In genomic region chr13:37540228-37540627, GRCh38 we compare ENCODE assay signal across 22 cellular contexts. TPM values are rescaled to one million over a fixed set of nuclear protein-coding genes. Genes with fewer than 3 reads are reported as not detected.
DNase-seq lines count a peak whose midpoint lies in the region; FAIRE-seq and TF ChIP-seq lines count a peak whose summit lies in the region.
"Had no signal": no experiment of that assay in that cellular context is flagged by ENCODE, and none has a peak within 500 bp of the region (broad histone marks: within the 10 kb centered on the region; RNA-seq: fewer than 3 reads in every experiment).

No MANE protein-coding gene starts in this region.

- H4K8ac ChIP-seq in mesendoderm (ENCODE audit: low read depth, low read length) = peak overlapping the region; percentile 28

- no peak overlapping the region for H3K4ac ChIP-seq in mesendoderm (ENCODE audit: low read depth, low read length)

- H2BK5ac ChIP-seq in mesendoderm (ENCODE audit: low read length) = no peak overlapping the region

- H3K4me1 ChIP-seq in mesendoderm (ENCODE audit: control insufficient read depth, low read depth, low read length) = no peaks in the 10 kb centered on the region
- H3K4me1 ChIP-seq: right lobe of liver had no signal

- H3K79me2 ChIP-seq in mesendoderm (ENCODE audit: control insufficient read depth, insufficient read depth, low read length) = no peaks in the 10 kb centered on the region

- no peak overlapping the region for H3K56ac ChIP-seq in mesendoderm (ENCODE audit: low read length)

- no peaks in the 10 kb centered on the region for H3K9me3 ChIP-seq in MG63
- H3K9me3 ChIP-seq: right lobe of liver had no signal

- no peaks in the 10 kb centered on the region for H3K79me1 ChIP-seq in mesendoderm (ENCODE audit: low read length)

- H4K5ac ChIP-seq in mesendoderm (ENCODE audit: low read length) = no peak overlapping the region

- no peak overlapping the region for H3K18ac ChIP-seq in mesendoderm (ENCODE audit: low read length)

- H3K4me3 ChIP-seq in MG63 (no peak overlapping the region), mesendoderm (ENCODE audit: low read length) (no peak overlapping the region), H7 (ENCODE audit: insufficient read depth, low read depth, low read length) (no peak overlapping the region)
- H3K4me3 ChIP-seq: right lobe of liver had no signal

- POLR2A ChIA-PET in HEK293T (lab: Yijun Ruan, JAX) = no interaction called here

- no peaks in the 10 kb centered on the region for H3K27me3 ChIP-seq in MG63
- no peaks in the 10 kb centered on the region for H3K27me3 ChIP-seq in mesendoderm (ENCODE audit: insufficient read depth, low read length, poor library complexity)
- no peaks in the 10 kb centered on the region for H3K27me3 ChIP-seq in H7 (ENCODE audit: control insufficient read depth, insufficient read depth, low read length)
- H3K27me3 ChIP-seq: right lobe of liver had no signal

- H3K23ac ChIP-seq in mesendoderm (ENCODE audit: low read length) = no peak overlapping the region

- no peak overlapping the region for H2BK15ac ChIP-seq in mesendoderm (replicated peaks; ENCODE audit: low read depth)

- H3K36me3 ChIP-seq in MG63 (no peaks in the 10 kb centered on the region), mesendoderm (ENCODE audit: control insufficient read depth, insufficient read depth, low read length) (no peaks in the 10 kb centered on the region), H7 (replicated peaks; ENCODE audit: control insufficient read depth, insufficient read depth, low read length) (no peaks in the 10 kb centered on the region)
- H3K36me3 ChIP-seq: right lobe of liver had no signal

- H3K4me2 ChIP-seq in mesendoderm (ENCODE audit: low read length) = no peak overlapping the region

- H3K9ac ChIP-seq in mesendoderm (ENCODE audit: low read length) = no peak overlapping the region

- no peak for FAIRE-seq in HTR-8/SVneo (lab: Jason Lieb, UNC)
- FAIRE-seq: H1 had no signal

- H2BK120ac ChIP-seq in mesendoderm (ENCODE audit: low read depth, low read length) = no peak overlapping the region

- CTCF ChIA-PET in HEK293T (lab: Yijun Ruan, JAX) = no interaction called here

- no peak overlapping the region for H3K27ac ChIP-seq in mesendoderm (ENCODE audit: low read depth, low read length)
- H3K27ac ChIP-seq: HL-60, right lobe of liver had no signal

- H2AK5ac ChIP-seq in mesendoderm (ENCODE audit: low read length) = no peak overlapping the region

- WGBS in mesendoderm (ENCODE audit: extremely low coverage, insufficient coverage, low lambda C conversion rate) = no CpG with 5 or more reads among the region's 3 CpGs

- DNase-seq in AG20443 (ENCODE audit: low spot score) = peak; percentile 76
- DNase-seq in MG63 = peak; percentile 30
- DNase-seq in epidermal melanocyte (ENCODE audit: insufficient read length, low spot score) = peak; percentile 64
- no peak for DNase-seq in mesendoderm
- no peak for DNase-seq in activated effector memory CD4-positive, alpha-beta T cell treated with anti-CD3 and anti-CD28 coated beads, Interleukin-2, amount 50 U/mL, for 16 hours
- no peak for DNase-seq in HTR-8/SVneo (ENCODE audit: insufficient read length, low spot score)
- DNase-seq in HEK293T (ENCODE audit: extremely low spot score) = no peak
- DNase-seq in H7 = no peak
- DNase-seq: activated CD4-positive, alpha-beta T cell treated with anti-CD3 and anti-CD28 coated beads for 1 hour; activated gamma-delta T cell; aorta; COR-L47; cortex of kidney; GDM1; KBM-7; NCI-H1092 treated with DMSO at 0.1 percent for 48 hours; right lobe of liver; stimulated activated CD4-positive, alpha-beta T cell treated with anti-CD3 and anti-CD28 coated beads, Interleukin-2, amount 100 ng/mL, for 24 hours had no signal

TF ChIP-seq in HEK293T, 16 proteins besides CTCF, POLR2A, EP300 and RAD21:
- TF ChIP-seq BHLHE40 (IDR thresholded peaks at IDR 0.05; ENCODE audit: borderline replicate concordance) = no peak
- no peak for TF ChIP-seq LEF1 (IDR thresholded peaks at IDR 0.05; ENCODE audit: borderline replicate concordance)
- no peak for TF ChIP-seq SUZ12 (IDR thresholded peaks at IDR 0.05)
- TF ChIP-seq, protein P1, sequence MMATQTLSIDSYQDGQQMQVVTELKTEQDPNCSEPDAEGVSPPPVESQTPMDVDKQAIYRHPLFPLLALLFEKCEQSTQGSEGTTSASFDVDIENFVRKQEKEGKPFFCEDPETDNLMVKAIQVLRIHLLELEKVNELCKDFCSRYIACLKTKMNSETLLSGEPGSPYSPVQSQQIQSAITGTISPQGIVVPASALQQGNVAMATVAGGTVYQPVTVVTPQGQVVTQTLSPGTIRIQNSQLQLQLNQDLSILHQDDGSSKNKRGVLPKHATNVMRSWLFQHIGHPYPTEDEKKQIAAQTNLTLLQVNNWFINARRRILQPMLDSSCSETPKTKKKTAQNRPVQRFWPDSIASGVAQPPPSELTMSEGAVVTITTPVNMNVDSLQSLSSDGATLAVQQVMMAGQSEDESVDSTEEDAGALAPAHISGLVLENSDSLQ (IDR thresholded peaks at IDR 0.05) = no peak
- TF ChIP-seq FOXA1 (IDR thresholded peaks at IDR 0.05) = no peak
- no peak for TF ChIP-seq NFRKB (IDR thresholded peaks at IDR 0.05)
- TF ChIP-seq HDGF (IDR thresholded peaks at IDR 0.05; ENCODE audit: borderline replicate concordance) = no peak
- no peak for TF ChIP-seq SP1 (IDR thresholded peaks at IDR 0.05)
- TF ChIP-seq FOXK2 (IDR thresholded peaks at IDR 0.05) = no peak
- no peak for TF ChIP-seq ELF4 (IDR thresholded peaks at IDR 0.05)
- no peak for TF ChIP-seq TARDBP (IDR thresholded peaks at IDR 0.05)
- no peak for TF ChIP-seq L3MBTL2 (conservative IDR thresholded peaks at IDR 0.05)
- TF ChIP-seq CTBP1 (IDR thresholded peaks at IDR 0.05; ENCODE audit: borderline replicate concordance) = no peak
- TF ChIP-seq ARNT (IDR thresholded peaks at IDR 0.05) = no peak
- TF ChIP-seq FOXM1 (IDR thresholded peaks at IDR 0.05; ENCODE audit: borderline replicate concordance) = no peak

RNA-seq across cellular contexts. Expression of gene POSTN, which starts 58.3 kb away (rescaled TPM):
- total RNA-seq in MG63 (2014; rRNA removed; shearing (Covaris generic); ENCODE audit: low replicate concordance) = 10.5 and 15.1 TPM in 2 replicates
- 2.3 TPM for polyA plus RNA-seq in mesendoderm (2013, experiment 1 of 2)
- polyA plus RNA-seq in mesendoderm (2013, experiment 2 of 2) = 2.7 TPM
- total RNA-seq in H7 (2014; rRNA removed; shearing (Covaris generic)) = 0.33 and 0.52 TPM in 2 replicates
- total RNA-seq: OCI-LY7; T-helper 2 cell treated with Interferon-gamma antibody and Interleukin-4, amounts not matched to agents 100 ng/mL and 5 ng/mL, for 36 hours had no signal

Comparison
In these comparisons a context has a peak if more than half of its experiments do, and no peak if none do; other contexts are left out.
1. DNase-seq: peak in AG20443 (single experiment), MG63 (single experiment) and epidermal melanocyte (single experiment); none in mesendoderm (single experiment), activated effector memory CD4-positive, alpha-beta T cell treated with anti-CD3 and anti-CD28 coated beads, Interleukin-2, amount 50 U/mL, for 16 hours (single experiment), HTR-8/SVneo (single experiment), HEK293T (single experiment) and H7 (single experiment).